ENCODE assay signal across 21 cellular contexts in genomic region chr12:14963520-14963919, GRCh38. TPM values are rescaled to one million over a fixed set of nuclear protein-coding genes. Genes with fewer than 3 reads are reported as not detected.
A peak's percentile ranks its signal among the peaks of the same experiment; 100 is the strongest.
DNase-seq lines count a peak whose midpoint lies in the region; ATAC-seq and TF ChIP-seq lines count a peak whose summit lies in the region.
"Had no signal": no experiment of that assay in that cellular context is flagged by ENCODE, and none has a peak within 500 bp of the region (broad histone marks: within the 10 kb centered on the region; RNA-seq: fewer than 3 reads in every experiment).

No MANE protein-coding gene starts in this region.

- H3K36me3 ChIP-seq in MM.1S (replicated peaks; ENCODE audit: insufficient read depth, low read length) = no peaks in the 10 kb centered on the region
- H3K36me3 ChIP-seq: cardiac muscle cell, thoracic aorta had no signal

- peak overlapping the region; percentile 90; the same call in 1 of the 2 replicates for H3K27ac ChIP-seq in MM.1S (ENCODE audit: low read length)
- H3K27ac ChIP-seq: cardiac muscle cell had no signal

- H3K9me3 ChIP-seq in MM.1S (replicated peaks; ENCODE audit: insufficient read depth, low read length) = no peaks in the 10 kb centered on the region
- H3K9me3 ChIP-seq: thoracic aorta had no signal

- peaks cover 53% of the 10 kb centered on the region for H3K79me2 ChIP-seq in MM.1S (ENCODE audit: low read length)

- no peaks in the 10 kb centered on the region for H3K9me2 ChIP-seq in MM.1S (replicated peaks; ENCODE audit: insufficient read depth, low read length)

- peak overlapping the region; percentile 95; the same call in 1 of the 2 replicates for H3K4me2 ChIP-seq in MM.1S (ENCODE audit: low read depth, low read length)

- peaks cover 5 to 11% of the 10 kb centered on the region in 2 donors for H3K36me3 Mint-ChIP-seq in activated T-cell treated with anti-CD3 and anti-CD28 coated beads, Interleukin-2, amount 50 U/mL, for 72 hours (ENCODE audit: insufficient read depth in 2 of 2)
- H3K36me3 Mint-ChIP-seq in activated naive CD8-positive, alpha-beta T cell treated with anti-CD3 and anti-CD28 coated beads, Interleukin-2, amount 10 ng/mL, durations not matched to agents 7 days and 5 days = peaks cover 21% of the 10 kb centered on the region
- peaks cover 11% of the 10 kb centered on the region for H3K36me3 Mint-ChIP-seq in stimulated activated memory B cell treated with anti-CD40 and anti-IgM and Interleukin-4, amounts not matched to agents 10 μg/mL and 1 μg/mL and 100 μg/mL, for 72 hours

- no peaks in the 10 kb centered on the region for H3K27me3 ChIP-seq in MM.1S (replicated peaks; ENCODE audit: insufficient read depth, low read length)
- H3K27me3 ChIP-seq: cardiac muscle cell had no signal

- ATAC-seq in activated T-cell treated with anti-CD3 and anti-CD28 coated beads, Interleukin-2, amount 50 U/mL, for 72 hours (replicated peaks in 1 of 2) = no peak
- ATAC-seq in activated naive CD8-positive, alpha-beta T cell treated with anti-CD3 and anti-CD28 coated beads, Interleukin-2, amount 10 ng/mL, durations not matched to agents 7 days and 5 days (ENCODE audit: low read depth) = no peak
- no peak for ATAC-seq in stimulated activated memory B cell treated with anti-CD40 and anti-IgM and Interleukin-4, amounts not matched to agents 10 μg/mL and 1 μg/mL and 100 μg/mL, for 72 hours
- ATAC-seq in GM18861 (IDR thresholded peaks at IDR 0.05; ENCODE audit: unreplicated experiment) = no peak

- H4K20me1 ChIP-seq in MM.1S (ENCODE audit: insufficient read depth, low read length) = no peaks in the 10 kb centered on the region

- H3K4me3 Mint-ChIP-seq in activated T-cell treated with anti-CD3 and anti-CD28 coated beads, Interleukin-2, amount 50 U/mL, for 72 hours = peak overlapping the region; percentile 48 to 60
- H3K4me3 Mint-ChIP-seq in activated naive CD8-positive, alpha-beta T cell treated with anti-CD3 and anti-CD28 coated beads, Interleukin-2, amount 10 ng/mL, durations not matched to agents 7 days and 5 days = peak overlapping the region; percentile 73
- H3K4me3 Mint-ChIP-seq in stimulated activated memory B cell treated with anti-CD40 and anti-IgM and Interleukin-4, amounts not matched to agents 10 μg/mL and 1 μg/mL and 100 μg/mL, for 72 hours = no peak overlapping the region
- H3K4me3 Mint-ChIP-seq: endodermal cell had no signal

- H3K4me1 Mint-ChIP-seq in activated T-cell treated with anti-CD3 and anti-CD28 coated beads, Interleukin-2, amount 50 U/mL, for 72 hours (ENCODE audit: low read depth) = peaks cover 66% of the 10 kb centered on the region
- H3K4me1 Mint-ChIP-seq in activated naive CD8-positive, alpha-beta T cell treated with anti-CD3 and anti-CD28 coated beads, Interleukin-2, amount 10 ng/mL, durations not matched to agents 7 days and 5 days = peaks cover 30% of the 10 kb centered on the region
- H3K4me1 Mint-ChIP-seq in stimulated activated memory B cell treated with anti-CD40 and anti-IgM and Interleukin-4, amounts not matched to agents 10 μg/mL and 1 μg/mL and 100 μg/mL, for 72 hours = peaks cover 39% of the 10 kb centered on the region

- POLR2A ChIA-PET in activated naive CD8-positive, alpha-beta T cell treated with anti-CD3 and anti-CD28 coated beads, Interleukin-2, amount 10 ng/mL, durations not matched to agents 7 days and 5 days (lab: Charles Lee) = interaction anchor here (8.2 kb wide), 1 partner anchor 191 kb away, joined by 186 read pairs; a partner anchor contains a TSS

- no peak for TF ChIP-seq CTCF in MM.1S (IDR thresholded peaks at IDR 0.05; ENCODE audit: low read length)

- H3F3A ChIP-seq in MM.1S (ENCODE audit: insufficient read depth, low read length) = peaks cover 41% of the 10 kb centered on the region

- no peak overlapping the region for H3K4me3 ChIP-seq in MM.1S (ENCODE audit: low read length)
- H3K4me3 ChIP-seq: cardiac muscle cell, thoracic aorta had no signal

- H3K9me3 Mint-ChIP-seq in activated T-cell treated with anti-CD3 and anti-CD28 coated beads, Interleukin-2, amount 50 U/mL, for 72 hours = peaks cover 0 to 1% of the 10 kb centered on the region in 2 donors
- no peaks in the 10 kb centered on the region for H3K9me3 Mint-ChIP-seq in activated naive CD8-positive, alpha-beta T cell treated with anti-CD3 and anti-CD28 coated beads, Interleukin-2, amount 10 ng/mL, durations not matched to agents 7 days and 5 days
- no peaks in the 10 kb centered on the region for H3K9me3 Mint-ChIP-seq in stimulated activated memory B cell treated with anti-CD40 and anti-IgM and Interleukin-4, amounts not matched to agents 10 μg/mL and 1 μg/mL and 100 μg/mL, for 72 hours
- H3K9me3 Mint-ChIP-seq: endodermal cell had no signal

- no peaks in the 10 kb centered on the region for H3K27me3 Mint-ChIP-seq in activated T-cell treated with anti-CD3 and anti-CD28 coated beads, Interleukin-2, amount 50 U/mL, for 72 hours (ENCODE audit: low read depth)
- no peaks in the 10 kb centered on the region for H3K27me3 Mint-ChIP-seq in activated naive CD8-positive, alpha-beta T cell treated with anti-CD3 and anti-CD28 coated beads, Interleukin-2, amount 10 ng/mL, durations not matched to agents 7 days and 5 days
- H3K27me3 Mint-ChIP-seq in stimulated activated memory B cell treated with anti-CD40 and anti-IgM and Interleukin-4, amounts not matched to agents 10 μg/mL and 1 μg/mL and 100 μg/mL, for 72 hours = no peaks in the 10 kb centered on the region

- H3K9ac ChIP-seq in MM.1S (ENCODE audit: low read length) = no peak overlapping the region

- peaks cover 16% of the 10 kb centered on the region for H3K4me1 ChIP-seq in MM.1S (ENCODE audit: low read length)

- peak overlapping the region; percentile 84 for H3K27ac Mint-ChIP-seq in activated T-cell treated with anti-CD3 and anti-CD28 coated beads, Interleukin-2, amount 50 U/mL, for 72 hours
- peak overlapping the region; percentile 94 for H3K27ac Mint-ChIP-seq in activated naive CD8-positive, alpha-beta T cell treated with anti-CD3 and anti-CD28 coated beads, Interleukin-2, amount 10 ng/mL, durations not matched to agents 7 days and 5 days
- H3K27ac Mint-ChIP-seq in stimulated activated memory B cell treated with anti-CD40 and anti-IgM and Interleukin-4, amounts not matched to agents 10 μg/mL and 1 μg/mL and 100 μg/mL, for 72 hours = peak overlapping the region; percentile 95
- H3K27ac Mint-ChIP-seq: endodermal cell had no signal

- no peak for DNase-seq in activated T-cell treated with anti-CD3 and anti-CD28 coated beads, Interleukin-2, amount 50 U/mL, for 72 hours
- no peak for DNase-seq in activated T-cell treated with anti-CD3 and anti-CD28 coated beads, Interleukin-2, amount 50 U/mL, for 48 hours
- DNase-seq in MM.1S (no peak), NCI-H2107 treated with DMSO at 0.1 percent for 48 hours (lab: John Stamatoyannopoulos, UW; ENCODE audit: unreplicated experiment) (no peak), HuH-7.5 (ENCODE audit: low spot score) (no peak)
- DNase-seq in activated naive CD8-positive, alpha-beta T cell treated with anti-CD3 and anti-CD28 coated beads, Interleukin-2, amount 10 ng/mL, durations not matched to agents 7 days and 5 days = no peak
- DNase-seq: activated CD4-positive, alpha-beta T cell treated with anti-CD3 and anti-CD28 coated beads, Interleukin-2, amount 50 U/mL, for 1 hour; activated gamma-delta T cell treated with Interleukin-2 at 50 U/mL for 16 hours; DMS153; endodermal cell; GOT3; NCI-H2029; NCI-H69 had no signal

- 0 out of 2 replicates have a peak overlapping the region, but pooled peaks have one; percentile 13 for H2AFZ ChIP-seq in MM.1S (ENCODE audit: low read length)

RNA-seq across cellular contexts. Expression of gene ARHGDIB, which starts 2.1 kb away (rescaled TPM):
- total RNA-seq in activated T-cell treated with anti-CD3 and anti-CD28 coated beads, Interleukin-2, amount 50 U/mL, for 72 hours = 100 to 1,000 TPM; 402 to 450 TPM
- total RNA-seq in activated naive CD8-positive, alpha-beta T cell treated with anti-CD3 and anti-CD28 coated beads, Interleukin-2, amount 10 ng/mL, durations not matched to agents 7 days and 5 days = 1,000 to 10,000 TPM; 1,212 to 1,244 TPM

RNA-seq across cellular contexts. Expression of gene PDE6H, which starts 9.3 kb away (rescaled TPM):
- not detected for total RNA-seq in activated T-cell treated with anti-CD3 and anti-CD28 coated beads, Interleukin-2, amount 50 U/mL, for 72 hours
- not detected for total RNA-seq in activated naive CD8-positive, alpha-beta T cell treated with anti-CD3 and anti-CD28 coated beads, Interleukin-2, amount 10 ng/mL, durations not matched to agents 7 days and 5 days
- total RNA-seq: cardiac muscle cell; endodermal cell; liver; M059J; RPMI7951; T-helper 1 cell treated with Interleukin-12 subunit alpha and Interleukin-12 subunit beta and Interleukin-4 antibody, amounts not matched to agents 30 ng/mL and 1 ng/mL, for 36 hours; thoracic aorta had no signal

RNA-seq across cellular contexts. Expression of gene ERP27, which starts 25.2 kb away (rescaled TPM):
- total RNA-seq in activated T-cell treated with anti-CD3 and anti-CD28 coated beads, Interleukin-2, amount 50 U/mL, for 72 hours = 1 to 10 TPM; 3.8 to 4.0 TPM
- total RNA-seq in activated naive CD8-positive, alpha-beta T cell treated with anti-CD3 and anti-CD28 coated beads, Interleukin-2, amount 10 ng/mL, durations not matched to agents 7 days and 5 days = 10 to 100 TPM; 10.1 to 11.8 TPM
- total RNA-seq: cardiac muscle cell, M059J, RPMI7951 had no signal
